Comparison of ENCODE assay signal across 8 cellular contexts in genomic region chr2:47751856-47752414, GRCh38. TPM values are rescaled to one million over a fixed set of nuclear protein-coding genes. Genes with fewer than 3 reads are reported as not detected.
DNase-seq lines count a peak whose midpoint lies in the region; ATAC-seq and TF ChIP-seq lines count a peak whose summit lies in the region.

No MANE protein-coding gene starts in this region.

- peak; percentile 40 for ATAC-seq in GM18502 (IDR thresholded peaks at IDR 0.05; ENCODE audit: poor library complexity, unreplicated experiment)
- peak; percentile 40 for ATAC-seq in GM21723 (IDR thresholded peaks at IDR 0.05; ENCODE audit: unreplicated experiment)

- H3K27ac ChIP-seq in esophagus squamous epithelium: peak overlapping the region in 3 of 4 donors; percentile 34 to 66 (median 65)
- H3K27ac ChIP-seq in coronary artery: no peak overlapping the region

- intact Hi-C loops in esophagus squamous epithelium (cut with DNase I): no loop called here

- H3K4me1 ChIP-seq in esophagus squamous epithelium: peaks cover 0 to 6% (median 0%) of the 10 kb centered on the region in 3 donors

- DNase-seq in NCI-H1105 (lab: John Stamatoyannopoulos, UW) (peak; percentile 15), esophagus squamous epithelium (lab: John Stamatoyannopoulos, UW) (no peak), kidney glomerular epithelial cell (lab: John Stamatoyannopoulos, UW) (no peak), coronary artery (ENCODE audit: low spot score) (no peak)
- no peak for DNase-seq in activated effector memory CD4-positive, alpha-beta T cell treated with Interleukin-2 at 50 U/mL for 16 hours
- no peak for DNase-seq in central memory CD4-positive, alpha-beta T cell

- WGBS in esophagus squamous epithelium, 2 donors: 58 to 71% methylated on average over 9 to 10 of the region's 10 CpGs

- H3K36me3 ChIP-seq in esophagus squamous epithelium: no peaks in the 10 kb centered on the region

- peaks cover 0 to 14% (median 4%) of the 10 kb centered on the region in 3 donors for H3K9me3 ChIP-seq in esophagus squamous epithelium

- no peak for TF ChIP-seq CTCF in esophagus squamous epithelium (IDR thresholded peaks at IDR 0.05)
- no peak for TF ChIP-seq CTCF in coronary artery (IDR thresholded peaks at IDR 0.05)

- TF ChIP-seq POLR2A in esophagus squamous epithelium (IDR thresholded peaks at IDR 0.05): no peak

- H3K4me3 ChIP-seq in esophagus squamous epithelium (no peak overlapping the region), coronary artery (no peak overlapping the region)

- H3K27me3 ChIP-seq in esophagus squamous epithelium: peaks cover 0 to 3% (median 0%) of the 10 kb centered on the region in 4 donors

RNA-seq across cellular contexts. Expression of gene MSH6, which starts 31.0 kb away (rescaled TPM):
- total RNA-seq in esophagus squamous epithelium: 10 to 100 TPM; 22.7 to 29.5 (median 25.4) TPM

Comparison
In these comparisons a context has a peak if more than half of its experiments do, and no peak if none do; other contexts are left out.
1. H3K27ac ChIP-seq: peak in esophagus squamous epithelium (3 of 4); none in coronary artery (0 of 2).